Comparison of ENCODE assay signal across 14 cellular contexts in the genomic region with DNA sequence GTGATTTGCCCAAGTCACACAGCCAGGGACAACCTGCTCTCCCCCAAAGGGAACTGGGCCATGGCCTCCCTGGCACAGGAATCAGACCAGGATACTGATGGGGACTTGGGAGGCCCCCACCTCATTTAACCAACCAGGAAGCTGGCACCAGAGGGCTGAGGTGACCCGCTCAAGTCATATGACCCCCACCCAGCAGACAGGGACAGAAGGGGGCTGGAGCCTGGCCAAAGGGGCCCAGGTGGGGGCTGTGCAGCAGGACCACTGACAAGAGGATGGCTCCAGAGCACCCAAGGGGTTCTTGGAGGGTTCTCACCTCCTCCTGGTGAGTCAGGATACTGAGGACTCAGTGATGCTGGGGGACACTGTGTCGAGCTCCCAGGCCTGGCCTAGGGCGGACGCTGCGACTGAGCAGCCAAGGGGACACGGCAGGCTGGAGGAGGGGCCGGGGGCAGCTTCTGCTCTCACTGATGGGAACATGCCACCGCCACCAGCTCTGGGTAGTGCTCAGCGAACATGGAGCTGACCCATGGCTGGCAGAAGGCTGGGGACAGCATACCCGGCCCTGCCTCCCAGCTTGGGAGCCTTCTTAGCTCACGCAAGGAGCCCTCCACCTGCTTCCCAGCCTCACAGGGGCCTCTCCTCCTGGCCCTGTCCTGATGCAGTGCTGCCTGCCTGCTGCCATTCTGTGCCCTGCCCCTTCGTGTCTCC. TPM values are rescaled to one million over a fixed set of nuclear protein-coding genes. Genes with fewer than 3 reads are reported as not detected.
DNase-seq lines count a peak whose midpoint lies in the region; ATAC-seq, FAIRE-seq and TF ChIP-seq lines count a peak whose summit lies in the region.
"Had no signal": no experiment of that assay in that cellular context is flagged by ENCODE, and none has a peak within 500 bp of the region (broad histone marks: within the 10 kb centered on the region; RNA-seq: fewer than 3 reads in every experiment).

No MANE protein-coding gene starts in this region.

- 74 to 83% (median 81%) methylated on average over 11 to 12 of the region's 12 CpGs for WGBS in small intestine, 3 donors
- 75 to 80% methylated on average over 9 to 11 of the region's 12 CpGs for WGBS in tibial nerve, 2 donors

- peak overlapping the region; percentile 89 for H3K4me3 Mint-ChIP-seq in activated CD4-positive, alpha-beta memory T cell treated with anti-CD3 and anti-CD28 coated beads, Interleukin-2, amount 10 ng/mL, durations not matched to agents 7 days and 5 days

- no peaks in the 10 kb centered on the region for H3K79me2 ChIP-seq in DND-41 (ENCODE audit: insufficient read depth, low read length)
- H3K79me2 ChIP-seq: parathyroid adenoma had no signal

- H3K27ac ChIP-seq in DND-41 (ENCODE audit: low read length) = peak overlapping the region; percentile 75; the same call in 1 of the 2 replicates
- no peak overlapping the region for H3K27ac ChIP-seq in foreskin keratinocyte
- peak overlapping the region; percentile 65 to 84 for H3K27ac ChIP-seq in small intestine (ENCODE audit: low read depth in 1 of 2, low read length in 1 of 2)
- peak overlapping the region in 1 of 4 donors; percentile 7 for H3K27ac ChIP-seq in gastrocnemius medialis
- H3K27ac ChIP-seq in tibial nerve = peak overlapping the region in 1 of 4 donors; percentile 2
- H3K27ac ChIP-seq: cardiac muscle cell, parathyroid adenoma, SJCRH30, testis had no signal

- no peak overlapping the region for H3K4me2 ChIP-seq in DND-41 (ENCODE audit: insufficient read depth, low read length)

- H3K9me3 ChIP-seq in DND-41 (ENCODE audit: insufficient read depth, low read length, severe bottlenecking) (peaks cover 2% of the 10 kb centered on the region), small intestine (ENCODE audit: control insufficient read depth, low read depth) (no peaks in the 10 kb centered on the region), gastrocnemius medialis (no peaks in the 10 kb centered on the region), tibial nerve (peaks cover 0 to 16% (median 3%) of the 10 kb centered on the region in 4 donors)
- H3K9me3 ChIP-seq: testis had no signal

- ATAC-seq in DND-41 (ENCODE audit: insufficient read depth, low read depth) = no peak
- ATAC-seq in foreskin keratinocyte = peak; percentile 4
- ATAC-seq in gastrocnemius medialis = no peak

- no peaks in the 10 kb centered on the region; the same call in 1 of the 2 replicates for H4K20me1 ChIP-seq in DND-41 (ENCODE audit: insufficient read depth, low read length)

- H3K27me3 Mint-ChIP-seq in activated CD4-positive, alpha-beta memory T cell treated with anti-CD3 and anti-CD28 coated beads, Interleukin-2, amount 10 ng/mL, durations not matched to agents 7 days and 5 days = no peaks in the 10 kb centered on the region

- H3K4me3 ChIP-seq in DND-41 (ENCODE audit: low read depth in 1 of 2, low read length in 2 of 2) (no peak overlapping the region), small intestine (ENCODE audit: low read depth in 1 of 2, low read length in 2 of 2) (peak overlapping the region in 1 of 2 donors; percentile 51), gastrocnemius medialis (peak overlapping the region in 1 of 4 donors; percentile 4), tibial nerve (peak overlapping the region in 1 of 4 donors; percentile 25)
- H3K4me3 ChIP-seq: cardiac muscle cell, GM12878, SJCRH30, testis had no signal

- POLR2A ChIA-PET in activated CD4-positive, alpha-beta memory T cell treated with anti-CD3 and anti-CD28 coated beads, Interleukin-2, amount 10 ng/mL, durations not matched to agents 7 days and 5 days (lab: Charles Lee) = interaction anchor here (1.1 to 4.5 kb wide), 7 partner anchors 11 to 113 kb away, joined by 4 to 39 read pairs (median 11); a partner anchor contains a TSS

- H2AFZ ChIP-seq in DND-41 (ENCODE audit: low read depth, low read length) = no peak overlapping the region
- H2AFZ ChIP-seq: parathyroid adenoma had no signal

- H3K9me3 Mint-ChIP-seq in activated CD4-positive, alpha-beta memory T cell treated with anti-CD3 and anti-CD28 coated beads, Interleukin-2, amount 10 ng/mL, durations not matched to agents 7 days and 5 days = peaks cover 28% of the 10 kb centered on the region

- peaks cover 79% of the 10 kb centered on the region for H3K4me1 Mint-ChIP-seq in activated CD4-positive, alpha-beta memory T cell treated with anti-CD3 and anti-CD28 coated beads, Interleukin-2, amount 10 ng/mL, durations not matched to agents 7 days and 5 days

- no peak for FAIRE-seq in small intestine (lab: Jason Lieb, UNC)
- FAIRE-seq: GM12878, kidney had no signal

- CTCF ChIA-PET in activated CD4-positive, alpha-beta memory T cell treated with anti-CD3 and anti-CD28 coated beads, Interleukin-2, amount 10 ng/mL, durations not matched to agents 7 days and 5 days (lab: Charles Lee) = interaction anchor here (0.7 to 2.8 kb wide), 3 partner anchors 11 to 44 kb away, joined by 3 to 18 read pairs (median 3); no protein-coding TSS in a partner anchor

- H3K4me1 ChIP-seq in DND-41 (ENCODE audit: insufficient read depth, low read length) (peaks cover 30% of the 10 kb centered on the region), foreskin keratinocyte (no peaks in the 10 kb centered on the region), small intestine (ENCODE audit: control insufficient read depth in 2 of 2, insufficient read depth in 1 of 2, low read depth in 1 of 2, low read length in 1 of 2) (no peaks in the 10 kb centered on the region), gastrocnemius medialis (no peaks in the 10 kb centered on the region), tibial nerve (no peaks in the 10 kb centered on the region)
- H3K4me1 ChIP-seq: parathyroid adenoma, SJCRH30, testis had no signal

- in situ Hi-C loops in gastrocnemius medialis (cut with MboI; ENCODE audit: low sequenced_read_pairs in 4 of 4) = no loop called here

- peaks cover 79% of the 10 kb centered on the region for H3K36me3 Mint-ChIP-seq in activated CD4-positive, alpha-beta memory T cell treated with anti-CD3 and anti-CD28 coated beads, Interleukin-2, amount 10 ng/mL, durations not matched to agents 7 days and 5 days (ENCODE audit: low read depth)

- no peak for TF ChIP-seq POLR2A in gastrocnemius medialis (IDR thresholded peaks at IDR 0.05)
- no peak for TF ChIP-seq POLR2A in tibial nerve (IDR thresholded peaks at IDR 0.05)

- TF ChIP-seq CTCF in DND-41 (IDR thresholded peaks at IDR 0.05; ENCODE audit: borderline replicate concordance, extremely low read depth, low read length, poor library complexity, severe bottlenecking) (no peak), foreskin keratinocyte (conservative IDR thresholded peaks at IDR 0.05) (no peak), gastrocnemius medialis (IDR thresholded peaks at IDR 0.05 in 4 of 5, conservative IDR thresholded peaks at IDR 0.05 in 1 of 5) (no peak), tibial nerve (IDR thresholded peaks at IDR 0.05) (no peak)

- peak overlapping the region; percentile 98 for H3K27ac Mint-ChIP-seq in activated CD4-positive, alpha-beta memory T cell treated with anti-CD3 and anti-CD28 coated beads, Interleukin-2, amount 10 ng/mL, durations not matched to agents 7 days and 5 days

- DNase-seq in DND-41 (no peak), foreskin keratinocyte (no peak), small intestine (no peak), gastrocnemius medialis (no peak), tibial nerve (ENCODE audit: low spot score in 2 of 2) (no peak), kidney glomerular epithelial cell (lab: John Stamatoyannopoulos, UW) (no peak)
- DNase-seq in activated CD4-positive, alpha-beta memory T cell treated with anti-CD3 and anti-CD28 coated beads, Interleukin-2, amount 10 ng/mL, durations not matched to agents 7 days and 5 days = peak; percentile 18
- DNase-seq: kidney, NCI-H446 treated with DMSO at 0.1 percent for 48 hours, testis had no signal

- intact Hi-C loops in gastrocnemius medialis (cut with DNase I; ENCODE audit: low total_unique reads) = no loop called here

- H3K9ac ChIP-seq in DND-41 (ENCODE audit: low read depth, low read length) = no peak overlapping the region
- H3K9ac ChIP-seq: parathyroid adenoma had no signal

- no peaks in the 10 kb centered on the region for H3K27me3 ChIP-seq in DND-41 (ENCODE audit: insufficient read depth, low read length, poor library complexity)
- H3K27me3 ChIP-seq in foreskin keratinocyte = no peaks in the 10 kb centered on the region
- H3K27me3 ChIP-seq in small intestine (ENCODE audit: control insufficient read depth in 2 of 2, insufficient read depth in 2 of 2, low read length in 2 of 2) = no peaks in the 10 kb centered on the region
- no peaks in the 10 kb centered on the region for H3K27me3 ChIP-seq in gastrocnemius medialis
- no peaks in the 10 kb centered on the region for H3K27me3 ChIP-seq in tibial nerve
- H3K27me3 ChIP-seq: cardiac muscle cell, SJCRH30, testis had no signal

- H3K36me3 ChIP-seq in DND-41 (ENCODE audit: insufficient read depth, low read length) = peaks cover 6% of the 10 kb centered on the region; the same call in 1 of the 2 replicates
- no peaks in the 10 kb centered on the region for H3K36me3 ChIP-seq in small intestine (ENCODE audit: control insufficient read depth in 2 of 2, insufficient read depth in 2 of 2, low read length in 2 of 2)
- no peaks in the 10 kb centered on the region for H3K36me3 ChIP-seq in gastrocnemius medialis
- peaks cover 0 to 12% (median 0%) of the 10 kb centered on the region in 3 donors for H3K36me3 ChIP-seq in tibial nerve
- H3K36me3 ChIP-seq: cardiac muscle cell, SJCRH30 had no signal

- TF ChIP-seq EP300 in tibial nerve (IDR thresholded peaks at IDR 0.05) = no peak

RNA-seq across cellular contexts. Expression of a gene that starts 1.2 kb away (rescaled TPM):
- total RNA-seq in activated CD4-positive, alpha-beta memory T cell treated with anti-CD3 and anti-CD28 coated beads, Interleukin-2, amount 10 ng/mL, durations not matched to agents 7 days and 5 days = 100 to 1,000 TPM; 178 to 182 TPM
- not detected in 2 replicates for total RNA-seq in foreskin keratinocyte
- polyA plus RNA-seq in foreskin keratinocyte = not detected in 2 replicates
- 1 to 10 TPM; 2.5 to 4.9 (median 3.1) TPM for polyA plus RNA-seq in small intestine
- 1 to 10 TPM in 2 of 4 donors, under 1 TPM in 1, not detected in 1; 0.91 to 1.9 (median 1.0) TPM for total RNA-seq in gastrocnemius medialis
- 1 to 10 TPM in 1 of 4 donors, under 1 TPM in 1, not detected in 2; 0.84 to 6.1 TPM for total RNA-seq in tibial nerve
- total RNA-seq: cardiac muscle cell, GM12878, SJCRH30 had no signal

RNA-seq across cellular contexts. Expression of a gene that starts 42.3 kb away (rescaled TPM):
- 10 to 100 TPM; 44.1 to 46.5 TPM for total RNA-seq in activated CD4-positive, alpha-beta memory T cell treated with anti-CD3 and anti-CD28 coated beads, Interleukin-2, amount 10 ng/mL, durations not matched to agents 7 days and 5 days
- total RNA-seq in foreskin keratinocyte (67.8 and 70.8 TPM in 2 replicates), gastrocnemius medialis (100 to 1,000 TPM in 1 of 4 donors, 10 to 100 TPM in 3; 24.2 to 108 (median 29.3) TPM), tibial nerve (10 to 100 TPM; 45.3 to 83.1 (median 54.1) TPM)
- polyA plus RNA-seq in foreskin keratinocyte (62.4 and 67.2 TPM in 2 replicates), small intestine (10 to 100 TPM; 12.3 to 50.9 (median 18.6) TPM)

Comparison
In these comparisons a context has a peak if more than half of its experiments do, and no peak if none do; other contexts are left out.
1. RNA of a gene that starts 1.2 kb away (total RNA-seq): 178 to 182 TPM in activated CD4-positive, alpha-beta memory T cell treated with anti-CD3 and anti-CD28 coated beads, Interleukin-2, amount 10 ng/mL, durations not matched to agents 7 days and 5 days; 0.91 to 1.9 TPM in gastrocnemius medialis, 0.84 to 6.1 TPM in tibial nerve and not detected in foreskin keratinocyte; every median in the first group is over 10 times any median in the second.